ENCODE assay signal across 27 cellular contexts in the genomic region with DNA sequence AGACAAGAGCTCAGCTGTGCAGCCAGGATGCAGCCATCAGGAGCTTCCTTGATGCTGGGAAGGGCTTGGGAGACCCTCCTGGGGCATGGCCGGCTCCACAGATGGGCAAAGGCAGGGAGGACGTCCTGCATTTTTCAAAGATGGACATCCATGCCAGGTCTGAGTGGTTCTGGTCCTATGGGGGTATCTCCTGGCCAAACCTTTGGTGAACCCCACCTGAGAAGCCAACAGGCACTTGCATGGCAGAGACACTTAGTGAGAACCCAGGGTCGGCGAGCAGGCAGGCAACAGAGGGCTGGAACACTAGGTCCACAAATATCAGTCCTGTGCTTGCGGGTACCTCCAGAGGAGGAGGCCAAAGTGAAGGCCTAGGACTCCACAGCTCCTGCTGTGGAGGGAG.
"Had no signal": no experiment of that assay in that cellular context is flagged by ENCODE, and none has a peak within 500 bp of the region (broad histone marks: within the 10 kb centered on the region; RNA-seq: fewer than 3 reads in every experiment).

No MANE protein-coding gene starts in this region.

- H3K9ac ChIP-seq: parathyroid adenoma had no signal

- H3K36me3 Mint-ChIP-seq: immature natural killer cell; memory B cell; natural killer cell; stimulated activated memory B cell treated with anti-CD40 and anti-IgM and Interleukin-4, amounts not matched to agents 10 μg/mL and 1 μg/mL and 100 μg/mL, for 72 hours had no signal

- H3K27me3 ChIP-seq: esophagus squamous epithelium, heart right ventricle, right atrium auricular region, testis, upper lobe of left lung, uterus had no signal

- H2AFZ ChIP-seq: parathyroid adenoma had no signal

- DNase-seq: dermis blood vessel endothelial cell; effector memory CD4-positive, alpha-beta T cell; esophagus squamous epithelium; foreskin melanocyte; glutamatergic neuron; heart right ventricle; hippocampal formation; immature natural killer cell; natural killer cell; stimulated activated CD4-positive, alpha-beta T cell treated with anti-CD3 and anti-CD28 coated beads, Interleukin-4, amount 100 ng/mL, for 4 hours; stimulated activated naive CD8-positive, alpha-beta T cell treated with anti-CD3 and anti-CD28 coated beads, Interleukin-15, Interleukin-2, amounts not matched to agents 100 U/mL and 50 U/mL, for 24 hours; substantia nigra; testis; tibial artery; upper lobe of left lung; uterus had no signal

- H3K4me3 Mint-ChIP-seq: immature natural killer cell; memory B cell; natural killer cell; stimulated activated memory B cell treated with anti-CD40 and anti-IgM and Interleukin-4, amounts not matched to agents 10 μg/mL and 1 μg/mL and 100 μg/mL, for 72 hours had no signal

- H3K9me3 Mint-ChIP-seq: immature natural killer cell, memory B cell, natural killer cell had no signal

- H3K27ac Mint-ChIP-seq: immature natural killer cell; memory B cell; natural killer cell; stimulated activated memory B cell treated with anti-CD40 and anti-IgM and Interleukin-4, amounts not matched to agents 10 μg/mL and 1 μg/mL and 100 μg/mL, for 72 hours had no signal

- H3K9me3 ChIP-seq: esophagus squamous epithelium, heart right ventricle, neutrophil, prostate gland, right atrium auricular region, testis, tibial artery, upper lobe of left lung, uterus had no signal

- H3K4me1 Mint-ChIP-seq: immature natural killer cell; memory B cell; natural killer cell; stimulated activated memory B cell treated with anti-CD40 and anti-IgM and Interleukin-4, amounts not matched to agents 10 μg/mL and 1 μg/mL and 100 μg/mL, for 72 hours had no signal

- ATAC-seq: heart right ventricle; left lobe of liver; natural killer cell; sciatic nerve; stimulated activated memory B cell treated with anti-CD40 and anti-IgM and Interleukin-4, amounts not matched to agents 10 μg/mL and 1 μg/mL and 100 μg/mL, for 72 hours; stimulated activated naive CD8-positive, alpha-beta T cell treated with anti-CD3 and anti-CD28 coated beads, Interleukin-15, Interleukin-2, amounts not matched to agents 100 U/mL and 50 U/mL, for 24 hours had no signal

- H3K36me3 ChIP-seq: esophagus squamous epithelium, heart right ventricle, neutrophil, prostate gland, right atrium auricular region, tibial artery, upper lobe of left lung, uterus had no signal

- H3K79me2 ChIP-seq: parathyroid adenoma had no signal

- H3K27ac ChIP-seq: coronary artery, heart right ventricle, neutrophil, parathyroid adenoma, prostate gland, right atrium auricular region, testis, tibial artery, upper lobe of left lung, uterus had no signal

- H3K4me1 ChIP-seq: parathyroid adenoma, prostate gland, testis, uterus had no signal

- H3K4me3 ChIP-seq: coronary artery, esophagus squamous epithelium, heart right ventricle, lung, prostate gland, right atrium auricular region, smooth muscle cell, testis, tibial artery, upper lobe of left lung, uterus had no signal

- H3K27me3 Mint-ChIP-seq: memory B cell had no signal
